ENCODE assay signal across 8 cellular contexts in the genomic region with DNA sequence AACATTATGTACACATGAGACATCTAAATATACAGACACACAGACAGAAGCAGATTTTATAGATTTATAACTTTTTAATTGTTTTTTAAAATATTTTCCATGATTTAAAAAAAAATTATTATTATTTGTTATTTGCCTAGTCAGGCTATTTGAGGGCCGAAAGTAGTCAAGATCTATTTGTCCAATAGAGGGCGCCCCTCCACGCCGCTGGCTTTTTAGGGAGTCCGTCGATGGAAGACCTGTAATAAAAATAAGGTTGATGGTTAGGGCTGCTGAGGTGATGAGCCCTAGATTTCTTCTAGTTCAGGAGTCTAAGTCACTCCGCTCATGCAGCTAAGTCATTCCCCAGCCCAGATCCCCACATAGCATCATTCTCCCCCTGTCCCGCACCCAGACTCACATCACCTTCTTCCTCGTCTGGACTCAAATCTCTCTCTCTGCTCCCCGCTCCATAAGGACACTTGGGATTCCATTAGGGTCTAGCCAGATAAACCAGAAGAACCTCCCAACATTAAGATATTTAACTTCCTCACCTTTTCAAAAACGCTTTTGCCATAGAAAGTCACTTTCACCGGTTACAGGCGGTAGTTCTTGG. TPM values are rescaled to one million over a fixed set of nuclear protein-coding genes. Genes with fewer than 3 reads are reported as not detected.
A peak's percentile ranks its signal among the peaks of the same experiment; 100 is the strongest.
DNase-seq lines count a peak whose midpoint lies in the region; ATAC-seq and TF ChIP-seq lines count a peak whose summit lies in the region.

No MANE protein-coding gene starts in this region.

- no peaks in the 10 kb centered on the region for H3K27me3 ChIP-seq in neutrophil

- no peak overlapping the region for H3K27ac ChIP-seq in neutrophil

- CTCF ChIA-PET in GM10248 (lab: Yijun Ruan, JAX), result interaction anchor here (0.8 to 5.1 kb wide), 6 partner anchors 11 to 86 kb away, joined by 3 to 80 read pairs (median 3); no protein-coding TSS in a partner anchor
- CTCF ChIA-PET in activated CD8-positive, alpha-beta T cell treated with anti-CD3 and anti-CD28 coated beads for 36 hours (lab: Charles Lee), result interaction anchor here (0.7 to 4.6 kb wide), 12 partner anchors 10 to 93 kb away, joined by 3 to 21 read pairs (median 4); no protein-coding TSS in a partner anchor

- no peaks in the 10 kb centered on the region for H3K9me3 ChIP-seq in neutrophil

- POLR2A ChIA-PET in GM10248 (lab: Yijun Ruan, JAX), result no interaction called here
- POLR2A ChIA-PET in activated CD8-positive, alpha-beta T cell treated with anti-CD3 and anti-CD28 coated beads for 36 hours (lab: Charles Lee), result interaction anchor here (0.9 to 1.4 kb wide), 2 partner anchors 10 to 12 kb away, joined by 3 read pairs; no protein-coding TSS in a partner anchor

- H3K9me3 Mint-ChIP-seq in activated CD8-positive, alpha-beta T cell treated with anti-CD3 and anti-CD28 coated beads for 36 hours, result no peaks in the 10 kb centered on the region
- peaks cover 7% of the 10 kb centered on the region for H3K9me3 Mint-ChIP-seq in endothelial cell (ENCODE audit: unreplicated experiment)

- peak; percentile 9 for ATAC-seq in activated CD8-positive, alpha-beta T cell treated with anti-CD3 and anti-CD28 coated beads for 36 hours
- ATAC-seq in HG02973 (IDR thresholded peaks at IDR 0.05; ENCODE audit: unreplicated experiment) (no peak), GM19455 (IDR thresholded peaks at IDR 0.05; ENCODE audit: unreplicated experiment) (no peak)

- no peak overlapping the region for H3K4me3 ChIP-seq in neutrophil (ENCODE audit: low read depth in 1 of 2, low read length in 1 of 2)

- peak overlapping the region; percentile 7 for H3K4me3 Mint-ChIP-seq in activated CD8-positive, alpha-beta T cell treated with anti-CD3 and anti-CD28 coated beads for 36 hours
- no peak overlapping the region for H3K4me3 Mint-ChIP-seq in endothelial cell (ENCODE audit: unreplicated experiment)

- H3K36me3 Mint-ChIP-seq in activated CD8-positive, alpha-beta T cell treated with anti-CD3 and anti-CD28 coated beads for 36 hours (ENCODE audit: low read depth), result peaks cover 9% of the 10 kb centered on the region
- H3K36me3 Mint-ChIP-seq in endothelial cell (ENCODE audit: low read depth, unreplicated experiment), result peaks cover 27% of the 10 kb centered on the region

- TF ChIP-seq CTCF in GM10248 (IDR thresholded peaks at IDR 0.05; ENCODE audit: control extremely low read depth, extremely low read depth, low read depth, missing control alignments) (peak; percentile 62), endothelial cell (IDR thresholded peaks at IDR 0.05; ENCODE audit: unreplicated experiment) (peak; percentile 82), neutrophil (IDR thresholded peaks at IDR 0.05) (peak; percentile 64)
- peak; percentile 74 for TF ChIP-seq CTCF in activated CD8-positive, alpha-beta T cell treated with anti-CD3 and anti-CD28 coated beads for 36 hours (IDR thresholded peaks at IDR 0.05)

- DNase-seq in GM10248 (ENCODE audit: extremely low spot score) (no peak), NCI-H1105 (lab: John Stamatoyannopoulos, UW) (peak; percentile 59), endothelial cell (ENCODE audit: low spot score) (peak; percentile 71), midbrain (lab: John Stamatoyannopoulos, UW) (no peak)
- peak; percentile 88 for DNase-seq in activated CD8-positive, alpha-beta T cell treated with anti-CD3 and anti-CD28 coated beads for 36 hours

- H3K27me3 Mint-ChIP-seq in activated CD8-positive, alpha-beta T cell treated with anti-CD3 and anti-CD28 coated beads for 36 hours, result peaks cover 5% of the 10 kb centered on the region
- peaks cover 4% of the 10 kb centered on the region for H3K27me3 Mint-ChIP-seq in endothelial cell (ENCODE audit: unreplicated experiment)

- no peaks in the 10 kb centered on the region for H3K36me3 ChIP-seq in neutrophil

- H3K27ac Mint-ChIP-seq in activated CD8-positive, alpha-beta T cell treated with anti-CD3 and anti-CD28 coated beads for 36 hours, result peak overlapping the region; percentile 64
- H3K27ac Mint-ChIP-seq in endothelial cell (ENCODE audit: unreplicated experiment), result no peak overlapping the region

- H3K4me1 Mint-ChIP-seq in activated CD8-positive, alpha-beta T cell treated with anti-CD3 and anti-CD28 coated beads for 36 hours (ENCODE audit: low read depth), result peaks cover 51% of the 10 kb centered on the region
- peaks cover 48% of the 10 kb centered on the region for H3K4me1 Mint-ChIP-seq in endothelial cell (ENCODE audit: unreplicated experiment)

- H3K4me1 ChIP-seq in neutrophil (ENCODE audit: control insufficient read depth in 1 of 2, insufficient read depth in 1 of 2, low read depth in 1 of 2, low read length in 1 of 2), result peaks cover 22% of the 10 kb centered on the region in 2 experiments

- intact Hi-C loops in activated CD8-positive, alpha-beta T cell treated with anti-CD3 and anti-CD28 coated beads for 36 hours (cut with micrococcal nuclease), result no loop called here

RNA-seq across cellular contexts. Expression of gene CEACAM21, which starts 33.9 kb away (rescaled TPM):
- 10 to 100 TPM; 17.7 to 19.8 TPM for total RNA-seq in activated CD8-positive, alpha-beta T cell treated with anti-CD3 and anti-CD28 coated beads for 36 hours
- 74.1 TPM for total RNA-seq in endothelial cell (ENCODE audit: unreplicated experiment)

Comparison
In these comparisons a context has a peak if more than half of its experiments do, and no peak if none do; other contexts are left out.
1. DNase-seq: peak in NCI-H1105 (single experiment), activated CD8-positive, alpha-beta T cell treated with anti-CD3 and anti-CD28 coated beads for 36 hours (single experiment) and endothelial cell (single experiment); none in GM10248 (single experiment) and midbrain (single experiment).
2. Peak in every context shown above with its lines, with median percentiles within 50 percentile points of each other: CTCF ChIP-seq.